In genomic region chr17:67137026-67137370, GRCh38 we compare ENCODE assay signal across 26 cellular contexts.
"Had no signal": no experiment of that assay in that cellular context is flagged by ENCODE, and none has a peak within 500 bp of the region (broad histone marks: within the 10 kb centered on the region; RNA-seq: fewer than 3 reads in every experiment).

No MANE protein-coding gene starts in this region.

- H3K4me3 ChIP-seq: cardiac muscle cell, colonic mucosa, dorsolateral prefrontal cortex, hepatocyte, right atrium auricular region, transverse colon had no signal

- H3K27me3 ChIP-seq: cardiac muscle cell, colonic mucosa, dorsolateral prefrontal cortex, hepatocyte, right atrium auricular region, transverse colon had no signal

- DNase-seq: activated B cell treated with CpG ODN at 0.5 μM for 24 hours; activated CD4-positive, alpha-beta T cell treated with anti-CD3 and anti-CD28 coated beads, Interleukin-2, amount 50 U/mL, for 1 hour; activated CD8-positive, alpha-beta T cell treated with anti-CD3 and anti-CD28 coated beads for 36 hours; activated naive CD4-positive, alpha-beta T cell; activated T-cell treated with anti-CD3 and anti-CD28 coated beads, Interleukin-2, amount 50 U/mL, for 72 hours; cerebellar nuclear complex; colonic mucosa; dorsolateral prefrontal cortex; effector memory CD4-positive, alpha-beta T cell; glutamatergic neuron; left colon; mammary epithelial cell; naive B cell; nucleus accumbens; stimulated activated CD4-positive, alpha-beta T cell treated with anti-CD3 and anti-CD28 coated beads, Interleukin-15, amount 100 ng/mL, for 24 hours; stimulated activated CD4-positive, alpha-beta T cell treated with anti-CD3 and anti-CD28 coated beads, Interleukin-2, amount 100 ng/mL, for 24 hours; stimulated activated naive CD4-positive, alpha-beta T cell; T-cell; transverse colon had no signal

- H3K4me3 Mint-ChIP-seq: activated B cell treated with CpG ODN at 0.5 μM for 24 hours; activated CD8-positive, alpha-beta T cell treated with anti-CD3 and anti-CD28 coated beads for 36 hours; activated T-cell treated with anti-CD3 and anti-CD28 coated beads, Interleukin-2, amount 50 U/mL, for 72 hours; mesothelial cell of epicardium; naive B cell; neural crest cell; T-cell; T-helper 2 cell treated with Interferon-gamma antibody and Interleukin-4, amounts not matched to agents 5 μg/mL and 100 μg/mL, for 36 hours had no signal

- H3K4me1 ChIP-seq: colonic mucosa, transverse colon had no signal

- H3K9me3 Mint-ChIP-seq: activated CD8-positive, alpha-beta T cell treated with anti-CD3 and anti-CD28 coated beads for 36 hours; activated naive CD4-positive, alpha-beta T cell treated with anti-CD3 and anti-CD28 coated beads, Interleukin-2, amount 50 U/mL, for 72 hours; activated T-cell treated with anti-CD3 and anti-CD28 coated beads, Interleukin-2, amount 50 U/mL, for 72 hours; neural crest cell had no signal

- H3K27ac Mint-ChIP-seq: activated B cell treated with CpG ODN at 0.5 μM for 24 hours; mesothelial cell of epicardium; naive B cell; T-cell; T-helper 2 cell treated with Interferon-gamma antibody and Interleukin-4, amounts not matched to agents 5 μg/mL and 100 μg/mL, for 36 hours had no signal

- ATAC-seq: activated CD8-positive, alpha-beta T cell treated with anti-CD3 and anti-CD28 coated beads for 36 hours; activated naive CD4-positive, alpha-beta T cell treated with anti-CD3 and anti-CD28 coated beads, Interleukin-2, amount 50 U/mL, for 72 hours; activated T-cell treated with anti-CD3 and anti-CD28 coated beads, Interleukin-2, amount 50 U/mL, for 72 hours; left colon; T-cell had no signal

- H3K4me1 Mint-ChIP-seq: activated B cell treated with CpG ODN at 0.5 μM for 24 hours had no signal

- H3K27me3 Mint-ChIP-seq: activated B cell treated with CpG ODN at 0.5 μM for 24 hours; activated CD8-positive, alpha-beta T cell treated with anti-CD3 and anti-CD28 coated beads for 36 hours; naive B cell; T-cell had no signal

- H3K9me3 ChIP-seq: colonic mucosa, transverse colon had no signal

- H3K27ac ChIP-seq: cardiac muscle cell, colonic mucosa, hepatocyte, right atrium auricular region, transverse colon had no signal
